ENCODE assay signal across 1 cellular context in genomic region chr9:136779808-136780207, GRCh38.
TF ChIP-seq lines count a peak whose summit lies in the region.

No MANE protein-coding gene starts in this region.

TF ChIP-seq in HepG2, 621 proteins besides CTCF, POLR2A, EP300 and RAD21:
- peak; percentile 90 for TF ChIP-seq PRDM15 (CRISPR knock-in tag; IDR thresholded peaks at IDR 0.05)
- TF ChIP-seq TARDBP (CRISPR knock-in tag; IDR thresholded peaks at IDR 0.05), result no peak
- no peak for TF ChIP-seq SOX6 (IDR thresholded peaks at IDR 0.05)
- TF ChIP-seq SOX6 (CRISPR knock-in tag; IDR thresholded peaks at IDR 0.05), result no peak
